Comparison of ENCODE assay signal across 9 cellular contexts in genomic region chr4:15755321-15755750, GRCh38. TPM values are rescaled to one million over a fixed set of nuclear protein-coding genes. Genes with fewer than 3 reads are reported as not detected.
A peak's percentile ranks its signal among the peaks of the same experiment; 100 is the strongest.
DNase-seq lines count a peak whose midpoint lies in the region; FAIRE-seq and TF ChIP-seq lines count a peak whose summit lies in the region.
"Had no signal": no experiment of that assay in that cellular context is flagged by ENCODE, and none has a peak within 500 bp of the region (broad histone marks: within the 10 kb centered on the region; RNA-seq: fewer than 3 reads in every experiment).

No MANE protein-coding gene starts in this region.

- peaks cover 11 to 19% (median 15%) of the 10 kb centered on the region in 3 donors for H3K27me3 Mint-ChIP-seq in immature natural killer cell (ENCODE audit: low read depth in 3 of 3)

- no peak for FAIRE-seq in H54 (lab: Jason Lieb, UNC)

- H3K27ac ChIP-seq in dorsolateral prefrontal cortex = no peak overlapping the region
- H3K27ac ChIP-seq: esophagus squamous epithelium had no signal

- no peaks in the 10 kb centered on the region for H3K36me3 Mint-ChIP-seq in immature natural killer cell

- no peak for TF ChIP-seq CTCF in dorsolateral prefrontal cortex (IDR thresholded peaks at IDR 0.05 in 54 of 56, conservative IDR thresholded peaks at IDR 0.05 in 2 of 56; ENCODE audit: low read depth in 1 of 56, partially characterized antibody in 56 of 56)

- peak overlapping the region; percentile 49 to 85 (median 74) for H3K4me3 Mint-ChIP-seq in immature natural killer cell

- no peak overlapping the region for H3K4me3 ChIP-seq in dorsolateral prefrontal cortex
- H3K4me3 ChIP-seq: esophagus squamous epithelium had no signal

- no peaks in the 10 kb centered on the region for H3K27me3 ChIP-seq in dorsolateral prefrontal cortex
- H3K27me3 ChIP-seq: esophagus squamous epithelium had no signal

- H3K9me3 Mint-ChIP-seq in immature natural killer cell = no peaks in the 10 kb centered on the region

- peak overlapping the region; percentile 80 to 95 (median 92) for H3K27ac Mint-ChIP-seq in immature natural killer cell

- in situ Hi-C loops in Caki2 (cut with HindIII; ENCODE audit: low pct_unique_long_range_greater_than_20kb, low sequenced_read_pairs) = no loop called here

- intact Hi-C loops in dorsolateral prefrontal cortex (cut with DNase I) (no loop called here), cardiac septum (cut with DNase I) (no loop called here)

- H3K4me1 Mint-ChIP-seq in immature natural killer cell = peaks cover 62 to 70% of the 10 kb centered on the region in 2 donors

- DNase-seq in Caki2 (ENCODE audit: low read depth) (peak; percentile 10), HS-27A (ENCODE audit: low read depth) (peak; percentile 35), immature natural killer cell (no peak), H54 (ENCODE audit: insufficient read length, low spot score) (no peak), dorsolateral prefrontal cortex (no peak), HK-2 (ENCODE audit: unreplicated experiment) (no peak), cardiac septum (ENCODE audit: low spot score) (no peak)
- DNase-seq in activated CD8-positive, alpha-beta memory T cell treated with anti-CD3 and anti-CD28 coated beads, Interleukin-2, amount 50 U/mL, for 48 hours = peak; percentile 68
- DNase-seq: esophagus squamous epithelium had no signal

- no peak for TF ChIP-seq POLR2A in H54 (IDR thresholded peaks at IDR 0.05; ENCODE audit: low read depth, low read length)

RNA-seq across cellular contexts. Expression of gene CD38, which starts 22.8 kb away (rescaled TPM):
- total RNA-seq in Caki2 (2014; rRNA removed; shearing (Covaris generic); ENCODE audit: low replicate concordance) = not detected in 2 replicates
- 100 to 1,000 TPM in 1 of 3 donors, 10 to 100 TPM in 2; 33.4 to 133 (median 60.9) TPM for polyA plus RNA-seq in immature natural killer cell
- total RNA-seq in dorsolateral prefrontal cortex (10 to 100 TPM in 37 of 120 experiments, 1 to 10 TPM in 83; 1.1 to 23.5 (median 7.0) TPM), cardiac septum (0.92 TPM)

RNA-seq across cellular contexts. Expression of gene BST1, which starts 52.5 kb away (rescaled TPM):
- total RNA-seq in Caki2 (2014; rRNA removed; shearing (Covaris generic); ENCODE audit: low replicate concordance) = 0.41 and 1.0 TPM in 2 replicates
- polyA plus RNA-seq in immature natural killer cell = 1 to 10 TPM in 2 of 3 donors, under 1 TPM in 1; 0.78 to 2.0 (median 1.1) TPM
- total RNA-seq in dorsolateral prefrontal cortex (1 to 10 TPM in 101 of 120 experiments, under 1 TPM in 19; 0.48 to 5.2 (median 1.9) TPM), cardiac septum (2.5 TPM)

Comparison
In these comparisons a context has a peak if more than half of its experiments do, and no peak if none do; other contexts are left out.
1. DNase-seq: peak in Caki2 (single experiment), HS-27A (single experiment) and activated CD8-positive, alpha-beta memory T cell treated with anti-CD3 and anti-CD28 coated beads, Interleukin-2, amount 50 U/mL, for 48 hours (single experiment); none in immature natural killer cell (0 of 3), H54 (single experiment), dorsolateral prefrontal cortex (0 of 10), HK-2 (single experiment) and cardiac septum (single experiment).